In genomic region chrX:136878423-136878822, GRCh38 we compare ENCODE assay signal across 8 cellular contexts. TPM values are rescaled to one million over a fixed set of nuclear protein-coding genes. Genes with fewer than 3 reads are reported as not detected.
DNase-seq lines count a peak whose midpoint lies in the region; TF ChIP-seq lines count a peak whose summit lies in the region.

No MANE protein-coding gene starts in this region.

- H3K9me3 Mint-ChIP-seq in CD4-positive, alpha-beta memory T cell: peaks cover 0 to 6% (median 0%) of the 10 kb centered on the region in 8 donors
- H3K9me3 Mint-ChIP-seq in neural progenitor cell: peaks cover 9% of the 10 kb centered on the region

- DNase-seq in CD4-positive, alpha-beta memory T cell: no peak
- no peak for DNase-seq in neural progenitor cell (ENCODE audit: low spot score)
- no peak for DNase-seq in NCI-H1436 (lab: John Stamatoyannopoulos, UW)
- DNase-seq in NCI-H524 (lab: John Stamatoyannopoulos, UW): no peak
- no peak for DNase-seq in amygdala (lab: John Stamatoyannopoulos, UW)
- no peak for DNase-seq in SHP77 treated with DMSO at 0.1 percent for 48 hours (lab: John Stamatoyannopoulos, UW)

- H3F3A ChIP-seq in Loucy (ENCODE audit: low read depth) (no peaks in the 10 kb centered on the region), neural progenitor cell (ENCODE audit: low read depth) (peaks cover 38% of the 10 kb centered on the region)

- intact Hi-C loops in CD4-positive, alpha-beta memory T cell (cut with micrococcal nuclease): no loop called here

- POLR2A ChIA-PET in CD4-positive, alpha-beta memory T cell (lab: Charles Lee; ENCODE audit: partially characterized antibody): interaction anchor here (0.8 to 4.7 kb wide), 7 partner anchors 11 to 226 kb away, joined by 3 to 68 read pairs (median 11); partner anchors contain the start of gene ARHGEF6

- peak overlapping the region; percentile 93 to 99 (median 98) for H3K4me3 Mint-ChIP-seq in CD4-positive, alpha-beta memory T cell
- peak overlapping the region; percentile 98 for H3K4me3 Mint-ChIP-seq in neural progenitor cell

- peaks cover 19% of the 10 kb centered on the region for H3K36me3 ChIP-seq in CD4-positive, alpha-beta memory T cell (ENCODE audit: insufficient read depth, low read length)
- H3K36me3 ChIP-seq in Loucy (ENCODE audit: insufficient read depth, low read length) (peaks cover 63% of the 10 kb centered on the region), duodenal mucosa (ENCODE audit: control insufficient read depth in 1 of 2, insufficient read depth in 2 of 2, low read length in 2 of 2) (peaks cover 7 to 32% of the 10 kb centered on the region in 2 donors), neural progenitor cell (peaks cover 33% of the 10 kb centered on the region)

- no peaks in the 10 kb centered on the region for H3K27me3 Mint-ChIP-seq in CD4-positive, alpha-beta memory T cell
- peaks cover 5% of the 10 kb centered on the region for H3K27me3 Mint-ChIP-seq in neural progenitor cell (ENCODE audit: insufficient read depth, low read depth)

- peak overlapping the region; percentile 99 for H3K27ac ChIP-seq in CD4-positive, alpha-beta memory T cell (ENCODE audit: low read depth, low read length)
- no peak overlapping the region for H3K27ac ChIP-seq in duodenal mucosa (ENCODE audit: low read depth, low read length)
- no peak overlapping the region for H3K27ac ChIP-seq in neural progenitor cell

- H3K4me3 ChIP-seq in CD4-positive, alpha-beta memory T cell (ENCODE audit: low read length in 2 of 2): peak overlapping the region; percentile 86 to 90
- H3K4me3 ChIP-seq in Loucy (ENCODE audit: low read length, poor library complexity, severe bottlenecking) (peak overlapping the region; percentile 100), duodenal mucosa (ENCODE audit: low read depth in 1 of 2, low read length in 2 of 2) (peak overlapping the region; percentile 78 to 90), neural progenitor cell (peak overlapping the region; percentile 91)

- peaks cover 36 to 54% of the 10 kb centered on the region in 2 donors for H3K36me3 Mint-ChIP-seq in CD4-positive, alpha-beta memory T cell
- H3K36me3 Mint-ChIP-seq in neural progenitor cell: peaks cover 32% of the 10 kb centered on the region

- peaks cover 1 to 51% (median 21%) of the 10 kb centered on the region in 4 donors for H3K4me1 Mint-ChIP-seq in CD4-positive, alpha-beta memory T cell
- peaks cover 19% of the 10 kb centered on the region for H3K4me1 Mint-ChIP-seq in neural progenitor cell

- TF ChIP-seq CTCF in Loucy (conservative IDR thresholded peaks at IDR 0.05; ENCODE audit: low read length) (no peak), neural progenitor cell (IDR thresholded peaks at IDR 0.05) (no peak)

- peak overlapping the region in 5 of 7 donors; percentile 48 to 100 (median 99) for H3K27ac Mint-ChIP-seq in CD4-positive, alpha-beta memory T cell
- no peak overlapping the region for H3K27ac Mint-ChIP-seq in neural progenitor cell

- H3K9me2 ChIP-seq in Loucy (replicated peaks; ENCODE audit: low read depth, low read length): no peaks in the 10 kb centered on the region

- H4K20me1 ChIP-seq in Loucy (ENCODE audit: insufficient read depth, low read length, poor library complexity, severe bottlenecking) (peaks cover 51% of the 10 kb centered on the region), neural progenitor cell (ENCODE audit: low read depth) (peaks cover 67% of the 10 kb centered on the region)

- CTCF ChIA-PET in CD4-positive, alpha-beta memory T cell (lab: Charles Lee; ENCODE audit: partially characterized antibody): interaction anchor here (1.2 to 1.5 kb wide), 3 partner anchors 12 to 184 kb away, joined by 3 to 8 read pairs (median 5); no protein-coding TSS in a partner anchor

- peaks cover 17% of the 10 kb centered on the region for H3K4me1 ChIP-seq in CD4-positive, alpha-beta memory T cell (ENCODE audit: insufficient read depth, low read length)
- no peaks in the 10 kb centered on the region for H3K4me1 ChIP-seq in Loucy (ENCODE audit: insufficient read depth, low read length, poor library complexity, severe bottlenecking)
- H3K4me1 ChIP-seq in duodenal mucosa (ENCODE audit: control insufficient read depth in 1 of 2, insufficient read depth in 2 of 2, low read length in 2 of 2): no peaks in the 10 kb centered on the region
- peaks cover 15% of the 10 kb centered on the region for H3K4me1 ChIP-seq in neural progenitor cell

- no peaks in the 10 kb centered on the region for H3K9me3 ChIP-seq in CD4-positive, alpha-beta memory T cell (ENCODE audit: control insufficient read depth in 1 of 2, low read length in 2 of 2)
- H3K9me3 ChIP-seq in Loucy (ENCODE audit: insufficient read depth, low read depth, low read length): no peaks in the 10 kb centered on the region
- no peaks in the 10 kb centered on the region for H3K9me3 ChIP-seq in duodenal mucosa (ENCODE audit: control insufficient read depth in 1 of 2, low read length in 2 of 2)
- peaks cover 4% of the 10 kb centered on the region for H3K9me3 ChIP-seq in neural progenitor cell (ENCODE audit: low read depth)

- H3K9ac ChIP-seq in Loucy (ENCODE audit: low read depth, low read length, poor library complexity, severe bottlenecking) (peak overlapping the region; percentile 100), duodenal mucosa (ENCODE audit: low read depth in 1 of 2, low read length in 2 of 2) (peak overlapping the region in 1 of 2 donors; percentile 97), neural progenitor cell (no peak overlapping the region)

- peaks cover 75% of the 10 kb centered on the region for H3K79me2 ChIP-seq in Loucy (ENCODE audit: insufficient read depth, low read length)
- H3K79me2 ChIP-seq in neural progenitor cell (ENCODE audit: low read depth): peaks cover 85% of the 10 kb centered on the region

- H3K27me3 ChIP-seq in CD4-positive, alpha-beta memory T cell (ENCODE audit: insufficient read depth, low read length): no peaks in the 10 kb centered on the region
- H3K27me3 ChIP-seq in Loucy (ENCODE audit: insufficient read depth, low read length, poor library complexity, severe bottlenecking) (peaks cover 10% of the 10 kb centered on the region), duodenal mucosa (ENCODE audit: control insufficient read depth in 1 of 2, insufficient read depth in 2 of 2, low read length in 2 of 2) (no peaks in the 10 kb centered on the region), neural progenitor cell (no peaks in the 10 kb centered on the region)

- no peak overlapping the region for H2AFZ ChIP-seq in Loucy (ENCODE audit: low read length)
- no peak overlapping the region for H2AFZ ChIP-seq in neural progenitor cell (replicated peaks)

- peak overlapping the region; percentile 97 for H3K4me2 ChIP-seq in Loucy (ENCODE audit: low read depth, low read length, poor library complexity, severe bottlenecking)
- H3K4me2 ChIP-seq in neural progenitor cell: peak overlapping the region; percentile 85

RNA-seq across cellular contexts. Expression of gene RBMX, which starts 2.1 kb away (rescaled TPM):
- 100 to 1,000 TPM; 239 to 246 TPM for total RNA-seq in CD4-positive, alpha-beta memory T cell
- polyA plus RNA-seq in CD4-positive, alpha-beta memory T cell: 100 to 1,000 TPM; 183 to 244 TPM
- total RNA-seq in neural progenitor cell (ENCODE audit: low replicate concordance): 1,172 and 1,287 TPM in 2 replicates
